In genomic region chr4:1751919-1752283, GRCh38 we compare ENCODE assay signal across 1 cellular context.
A peak's percentile ranks its signal among the peaks of the same experiment; 100 is the strongest.
TF ChIP-seq lines count a peak whose summit lies in the region.

No MANE protein-coding gene starts in this region.

TF ChIP-seq in HepG2, 621 proteins besides CTCF, POLR2A, EP300 and RAD21 (continued from another document and continues in another):
- no peak for TF ChIP-seq LCORL (IDR thresholded peaks at IDR 0.05)
- peak; percentile 50 for TF ChIP-seq LCORL (CRISPR knock-in tag; IDR thresholded peaks at IDR 0.05)
- TF ChIP-seq ZFY (CRISPR knock-in tag; IDR thresholded peaks at IDR 0.05) = peak; percentile 49; the same call in 1 of the 2 replicates
- TF ChIP-seq NR2C2 (CRISPR knock-in tag; IDR thresholded peaks at IDR 0.05; ENCODE audit: borderline replicate concordance) = peak; percentile 30; the same call in 1 of the 2 replicates
- no peak for TF ChIP-seq GMEB1 (CRISPR knock-in tag; IDR thresholded peaks at IDR 0.05; ENCODE audit: borderline replicate concordance)
- no peak for TF ChIP-seq PBX2 (CRISPR knock-in tag; IDR thresholded peaks at IDR 0.05)
- no peak; the same call in 1 of the 2 replicates for TF ChIP-seq CBFB (CRISPR knock-in tag; IDR thresholded peaks at IDR 0.05)
- TF ChIP-seq, protein P1, sequence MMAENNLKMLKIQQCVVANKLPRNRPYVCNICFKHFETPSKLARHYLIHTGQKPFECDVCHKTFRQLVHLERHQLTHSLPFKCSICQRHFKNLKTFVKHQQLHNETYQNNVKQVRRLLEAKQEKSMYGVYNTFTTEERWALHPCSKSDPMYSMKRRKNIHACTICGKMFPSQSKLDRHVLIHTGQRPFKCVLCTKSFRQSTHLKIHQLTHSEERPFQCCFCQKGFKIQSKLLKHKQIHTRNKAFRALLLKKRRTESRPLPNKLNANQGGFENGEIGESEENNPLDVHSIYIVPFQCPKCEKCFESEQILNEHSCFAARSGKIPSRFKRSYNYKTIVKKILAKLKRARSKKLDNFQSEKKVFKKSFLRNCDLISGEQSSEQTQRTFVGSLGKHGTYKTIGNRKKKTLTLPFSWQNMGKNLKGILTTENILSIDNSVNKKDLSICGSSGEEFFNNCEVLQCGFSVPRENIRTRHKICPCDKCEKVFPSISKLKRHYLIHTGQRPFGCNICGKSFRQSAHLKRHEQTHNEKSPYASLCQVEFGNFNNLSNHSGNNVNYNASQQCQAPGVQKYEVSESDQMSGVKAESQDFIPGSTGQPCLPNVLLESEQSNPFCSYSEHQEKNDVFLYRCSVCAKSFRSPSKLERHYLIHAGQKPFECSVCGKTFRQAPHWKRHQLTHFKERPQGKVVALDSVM (CRISPR knock-in tag; IDR thresholded peaks at IDR 0.05) = no peak
- TF ChIP-seq GABPB1 (CRISPR knock-in tag; IDR thresholded peaks at IDR 0.05) = peak; percentile 51; the same call in 1 of the 2 replicates
- no peak for TF ChIP-seq NONO (IDR thresholded peaks at IDR 0.05)
- no peak for TF ChIP-seq NONO (CRISPR knock-in tag; conservative IDR thresholded peaks at IDR 0.05)
- no peak for TF ChIP-seq MTF1 (CRISPR knock-in tag; IDR thresholded peaks at IDR 0.05)
- no peak for TF ChIP-seq RAD51 (IDR thresholded peaks at IDR 0.05; ENCODE audit: borderline replicate concordance)
- TF ChIP-seq, protein P2, sequence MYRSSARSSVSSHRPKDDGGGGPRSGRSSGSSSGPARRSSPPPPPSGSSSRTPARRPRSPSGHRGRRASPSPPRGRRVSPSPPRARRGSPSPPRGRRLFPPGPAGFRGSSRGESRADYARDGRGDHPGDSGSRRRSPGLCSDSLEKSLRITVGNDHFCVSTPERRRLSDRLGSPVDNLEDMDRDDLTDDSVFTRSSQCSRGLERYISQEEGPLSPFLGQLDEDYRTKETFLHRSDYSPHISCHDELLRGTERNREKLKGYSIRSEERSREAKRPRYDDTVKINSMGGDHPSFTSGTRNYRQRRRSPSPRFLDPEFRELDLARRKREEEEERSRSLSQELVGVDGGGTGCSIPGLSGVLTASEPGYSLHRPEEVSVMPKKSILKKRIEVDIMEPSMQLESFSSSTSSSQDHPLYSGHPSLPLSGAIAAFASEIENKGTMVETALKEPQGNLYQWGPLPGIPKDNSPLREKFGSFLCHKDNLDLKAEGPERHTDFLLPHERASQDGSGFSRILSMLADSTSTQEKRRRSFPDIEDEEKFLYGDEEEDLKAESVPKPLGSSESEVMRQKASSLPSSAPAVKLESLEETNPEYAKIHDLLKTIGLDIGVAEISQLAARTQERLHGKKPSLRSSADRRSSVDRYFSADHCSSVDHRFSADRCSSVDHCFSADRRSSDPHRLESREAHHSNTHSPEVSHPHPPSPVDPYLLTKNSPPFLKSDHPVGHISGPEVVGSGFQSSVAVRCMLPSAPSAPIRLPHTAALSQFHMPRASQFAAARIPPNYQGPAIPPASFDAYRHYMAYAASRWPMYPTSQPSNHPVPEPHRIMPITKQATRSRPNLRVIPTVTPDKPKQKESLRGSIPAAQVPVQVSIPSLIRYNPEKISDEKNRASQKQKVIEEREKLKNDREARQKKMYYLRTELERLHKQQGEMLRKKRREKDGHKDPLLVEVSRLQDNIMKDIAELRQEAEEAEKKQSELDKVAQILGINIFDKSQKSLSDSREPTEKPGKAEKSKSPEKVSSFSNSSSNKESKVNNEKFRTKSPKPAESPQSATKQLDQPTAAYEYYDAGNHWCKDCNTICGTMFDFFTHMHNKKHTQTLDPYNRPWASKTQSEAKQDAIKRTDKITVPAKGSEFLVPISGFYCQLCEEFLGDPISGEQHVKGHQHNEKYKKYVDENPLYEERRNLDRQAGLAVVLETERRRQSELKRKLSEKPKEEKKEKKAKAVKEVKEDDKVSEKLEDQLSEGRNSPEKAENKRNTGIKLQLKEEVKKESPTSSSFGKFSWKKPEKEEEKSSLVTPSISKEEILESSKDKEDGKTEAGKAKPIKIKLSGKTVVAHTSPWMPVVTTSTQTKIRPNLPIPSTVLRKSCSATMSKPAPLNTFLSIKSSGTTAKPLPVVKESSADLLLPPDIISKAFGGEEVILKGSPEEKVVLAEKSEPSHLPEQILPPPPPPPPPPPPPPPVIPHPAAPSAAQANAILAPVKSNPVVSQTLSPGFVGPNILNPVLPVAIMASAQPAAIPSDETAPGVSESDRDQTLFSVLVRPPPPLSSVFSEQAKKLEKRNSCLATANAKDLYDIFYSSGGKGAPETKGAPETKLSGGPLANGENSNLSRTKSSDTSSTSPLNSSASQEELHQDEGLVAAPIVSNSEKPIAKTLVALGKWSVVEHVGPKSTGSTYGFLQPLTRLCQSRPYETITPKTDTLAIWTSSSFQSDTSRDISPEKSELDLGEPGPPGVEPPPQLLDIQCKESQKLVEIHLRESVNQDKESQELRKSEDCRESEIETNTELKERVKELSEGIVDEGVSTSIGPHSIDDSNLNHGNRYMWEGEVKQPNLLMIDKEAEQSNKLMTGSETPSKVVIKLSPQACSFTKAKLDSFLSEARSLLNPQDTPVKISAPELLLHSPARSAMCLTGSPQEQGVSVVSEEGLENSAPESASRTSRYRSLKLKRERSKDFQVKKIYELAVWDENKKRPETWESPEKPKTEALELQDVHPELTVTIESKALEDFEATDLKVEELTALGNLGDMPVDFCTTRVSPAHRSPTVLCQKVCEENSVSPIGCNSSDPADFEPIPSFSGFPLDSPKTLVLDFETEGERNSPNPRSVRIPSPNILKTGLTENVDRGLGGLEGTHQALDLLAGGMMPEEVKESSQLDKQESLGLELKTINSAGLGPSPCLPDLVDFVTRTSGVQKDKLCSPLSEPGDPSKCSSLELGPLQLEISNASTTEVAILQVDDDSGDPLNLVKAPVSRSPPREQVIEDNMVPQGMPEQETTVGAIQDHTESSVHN (CRISPR knock-in tag; IDR thresholded peaks at IDR 0.05) = 0 out of 2 replicates have a peak, but pooled peaks have one; percentile 31
- no peak for TF ChIP-seq ZNF549 (CRISPR knock-in tag; IDR thresholded peaks at IDR 0.05)
- no peak for TF ChIP-seq ZNF768 (CRISPR knock-in tag; IDR thresholded peaks at IDR 0.05)
- peak; percentile 80 for TF ChIP-seq AKAP8 (CRISPR knock-in tag; IDR thresholded peaks at IDR 0.05)
- TF ChIP-seq ZNF441 (CRISPR knock-in tag; IDR thresholded peaks at IDR 0.05; ENCODE audit: borderline replicate concordance) = peak; percentile 72; the same call in 1 of the 2 replicates
- TF ChIP-seq, protein P3, sequence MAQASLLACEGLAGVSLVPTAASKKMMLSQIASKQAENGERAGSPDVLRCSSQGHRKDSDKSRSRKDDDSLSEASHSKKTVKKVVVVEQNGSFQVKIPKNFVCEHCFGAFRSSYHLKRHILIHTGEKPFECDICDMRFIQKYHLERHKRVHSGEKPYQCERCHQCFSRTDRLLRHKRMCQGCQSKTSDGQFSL (CRISPR knock-in tag; IDR thresholded peaks at IDR 0.05) = 0 out of 2 replicates have a peak, but pooled peaks have one; percentile 46
- peak; percentile 52; the same call in 1 of the 2 replicates for TF ChIP-seq ARNTL (CRISPR knock-in tag; IDR thresholded peaks at IDR 0.05)
- TF ChIP-seq, protein P4, sequence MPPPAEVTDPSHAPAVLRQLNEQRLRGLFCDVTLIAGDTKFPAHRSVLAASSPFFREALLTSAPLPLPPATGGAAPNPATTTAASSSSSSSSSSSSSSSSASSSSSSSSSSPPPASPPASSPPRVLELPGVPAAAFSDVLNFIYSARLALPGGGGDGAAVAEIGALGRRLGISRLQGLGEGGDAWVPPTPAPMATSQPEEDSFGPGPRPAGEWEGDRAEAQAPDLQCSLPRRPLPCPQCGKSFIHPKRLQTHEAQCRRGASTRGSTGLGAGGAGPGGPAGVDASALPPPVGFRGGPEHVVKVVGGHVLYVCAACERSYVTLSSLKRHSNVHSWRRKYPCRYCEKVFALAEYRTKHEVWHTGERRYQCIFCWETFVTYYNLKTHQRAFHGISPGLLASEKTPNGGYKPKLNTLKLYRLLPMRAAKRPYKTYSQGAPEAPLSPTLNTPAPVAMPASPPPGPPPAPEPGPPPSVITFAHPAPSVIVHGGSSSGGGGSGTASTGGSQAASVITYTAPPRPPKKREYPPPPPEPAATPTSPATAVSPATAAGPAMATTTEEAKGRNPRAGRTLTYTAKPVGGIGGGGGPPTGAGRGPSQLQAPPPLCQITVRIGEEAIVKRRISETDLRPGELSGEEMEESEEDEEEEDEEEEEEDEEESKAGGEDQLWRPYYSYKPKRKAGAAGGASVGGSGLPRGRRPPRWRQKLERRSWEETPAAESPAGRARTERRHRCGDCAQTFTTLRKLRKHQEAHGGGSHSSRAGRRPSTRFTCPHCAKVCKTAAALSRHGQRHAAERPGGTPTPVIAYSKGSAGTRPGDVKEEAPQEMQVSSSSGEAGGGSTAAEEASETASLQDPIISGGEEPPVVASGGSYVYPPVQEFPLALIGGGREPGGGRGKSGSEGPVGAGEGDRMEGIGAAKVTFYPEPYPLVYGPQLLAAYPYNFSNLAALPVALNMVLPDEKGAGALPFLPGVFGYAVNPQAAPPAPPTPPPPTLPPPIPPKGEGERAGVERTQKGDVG (CRISPR knock-in tag; IDR thresholded peaks at IDR 0.05; ENCODE audit: borderline replicate concordance) = no peak
- TF ChIP-seq, protein P5, sequence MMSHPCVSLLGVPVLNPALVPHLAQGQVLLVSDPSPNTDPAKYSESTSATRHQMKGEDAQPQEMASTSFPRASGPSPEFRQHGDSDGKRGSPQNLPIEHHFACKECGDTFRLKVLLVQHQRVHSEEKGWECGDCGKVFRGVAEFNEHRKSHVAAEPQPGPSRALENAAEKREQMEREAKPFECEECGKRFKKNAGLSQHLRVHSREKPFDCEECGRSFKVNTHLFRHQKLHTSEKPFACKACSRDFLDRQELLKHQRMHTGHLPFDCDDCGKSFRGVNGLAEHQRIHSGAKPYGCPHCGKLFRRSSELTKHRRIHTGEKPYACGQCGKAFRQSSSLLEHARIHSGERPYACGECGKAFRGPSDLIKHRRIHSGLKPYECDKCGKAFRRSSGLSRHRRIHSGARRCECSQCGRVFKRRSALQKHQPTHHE (CRISPR knock-in tag; IDR thresholded peaks at IDR 0.05; ENCODE audit: borderline replicate concordance) = no peak
- TF ChIP-seq, protein P6, sequence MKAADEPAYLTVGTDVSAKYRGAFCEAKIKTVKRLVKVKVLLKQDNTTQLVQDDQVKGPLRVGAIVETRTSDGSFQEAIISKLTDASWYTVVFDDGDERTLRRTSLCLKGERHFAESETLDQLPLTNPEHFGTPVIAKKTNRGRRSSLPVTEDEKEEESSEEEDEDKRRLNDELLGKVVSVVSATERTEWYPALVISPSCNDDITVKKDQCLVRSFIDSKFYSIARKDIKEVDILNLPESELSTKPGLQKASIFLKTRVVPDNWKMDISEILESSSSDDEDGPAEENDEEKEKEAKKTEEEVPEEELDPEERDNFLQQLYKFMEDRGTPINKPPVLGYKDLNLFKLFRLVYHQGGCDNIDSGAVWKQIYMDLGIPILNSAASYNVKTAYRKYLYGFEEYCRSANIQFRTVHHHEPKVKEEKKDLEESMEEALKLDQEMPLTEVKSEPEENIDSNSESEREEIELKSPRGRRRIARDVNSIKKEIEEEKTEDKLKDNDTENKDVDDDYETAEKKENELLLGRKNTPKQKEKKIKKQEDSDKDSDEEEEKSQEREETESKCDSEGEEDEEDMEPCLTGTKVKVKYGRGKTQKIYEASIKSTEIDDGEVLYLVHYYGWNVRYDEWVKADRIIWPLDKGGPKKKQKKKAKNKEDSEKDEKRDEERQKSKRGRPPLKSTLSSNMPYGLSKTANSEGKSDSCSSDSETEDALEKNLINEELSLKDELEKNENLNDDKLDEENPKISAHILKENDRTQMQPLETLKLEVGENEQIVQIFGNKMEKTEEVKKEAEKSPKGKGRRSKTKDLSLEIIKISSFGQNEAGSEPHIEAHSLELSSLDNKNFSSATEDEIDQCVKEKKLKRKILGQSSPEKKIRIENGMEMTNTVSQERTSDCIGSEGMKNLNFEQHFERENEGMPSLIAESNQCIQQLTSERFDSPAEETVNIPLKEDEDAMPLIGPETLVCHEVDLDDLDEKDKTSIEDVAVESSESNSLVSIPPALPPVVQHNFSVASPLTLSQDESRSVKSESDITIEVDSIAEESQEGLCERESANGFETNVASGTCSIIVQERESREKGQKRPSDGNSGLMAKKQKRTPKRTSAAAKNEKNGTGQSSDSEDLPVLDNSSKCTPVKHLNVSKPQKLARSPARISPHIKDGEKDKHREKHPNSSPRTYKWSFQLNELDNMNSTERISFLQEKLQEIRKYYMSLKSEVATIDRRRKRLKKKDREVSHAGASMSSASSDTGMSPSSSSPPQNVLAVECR (CRISPR knock-in tag; IDR thresholded peaks at IDR 0.05; ENCODE audit: borderline replicate concordance) = peak; percentile 53; the same call in 1 of the 2 replicates
- TF ChIP-seq AGO2 (optimal IDR thresholded peaks at IDR 0.05; ENCODE audit: low read depth, low read length) = peak; percentile 56
- no peak for TF ChIP-seq SIN3B (IDR thresholded peaks at IDR 0.05; ENCODE audit: low read length)
- no peak for TF ChIP-seq KDM5A (IDR thresholded peaks at IDR 0.05; ENCODE audit: borderline replicate concordance, low read length)
- TF ChIP-seq, protein P7, sequence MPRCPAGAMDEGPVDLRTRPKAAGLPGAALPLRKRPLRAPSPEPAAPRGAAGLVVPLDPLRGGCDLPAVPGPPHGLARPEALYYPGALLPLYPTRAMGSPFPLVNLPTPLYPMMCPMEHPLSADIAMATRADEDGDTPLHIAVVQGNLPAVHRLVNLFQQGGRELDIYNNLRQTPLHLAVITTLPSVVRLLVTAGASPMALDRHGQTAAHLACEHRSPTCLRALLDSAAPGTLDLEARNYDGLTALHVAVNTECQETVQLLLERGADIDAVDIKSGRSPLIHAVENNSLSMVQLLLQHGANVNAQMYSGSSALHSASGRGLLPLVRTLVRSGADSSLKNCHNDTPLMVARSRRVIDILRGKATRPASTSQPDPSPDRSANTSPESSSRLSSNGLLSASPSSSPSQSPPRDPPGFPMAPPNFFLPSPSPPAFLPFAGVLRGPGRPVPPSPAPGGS (CRISPR knock-in tag; IDR thresholded peaks at IDR 0.05) = no peak
- TF ChIP-seq KLF15 (CRISPR knock-in tag; IDR thresholded peaks at IDR 0.05; ENCODE audit: borderline replicate concordance) = no peak
- peak; percentile 87 for TF ChIP-seq ZFX (CRISPR knock-in tag; IDR thresholded peaks at IDR 0.05; ENCODE audit: low read depth)
- no peak for TF ChIP-seq KLF16 (CRISPR knock-in tag; IDR thresholded peaks at IDR 0.05)
- TF ChIP-seq FOXO1 (CRISPR knock-in tag; IDR thresholded peaks at IDR 0.05) = no peak
- TF ChIP-seq ZSCAN21 (CRISPR knock-in tag; IDR thresholded peaks at IDR 0.05; ENCODE audit: borderline replicate concordance) = no peak
- no peak for TF ChIP-seq ZNF331 (CRISPR knock-in tag; IDR thresholded peaks at IDR 0.05)
- 0 out of 2 replicates have a peak, but pooled peaks have one; percentile 24 for TF ChIP-seq BRCA1 (CRISPR knock-in tag; IDR thresholded peaks at IDR 0.05)
